In the genomic region with DNA sequence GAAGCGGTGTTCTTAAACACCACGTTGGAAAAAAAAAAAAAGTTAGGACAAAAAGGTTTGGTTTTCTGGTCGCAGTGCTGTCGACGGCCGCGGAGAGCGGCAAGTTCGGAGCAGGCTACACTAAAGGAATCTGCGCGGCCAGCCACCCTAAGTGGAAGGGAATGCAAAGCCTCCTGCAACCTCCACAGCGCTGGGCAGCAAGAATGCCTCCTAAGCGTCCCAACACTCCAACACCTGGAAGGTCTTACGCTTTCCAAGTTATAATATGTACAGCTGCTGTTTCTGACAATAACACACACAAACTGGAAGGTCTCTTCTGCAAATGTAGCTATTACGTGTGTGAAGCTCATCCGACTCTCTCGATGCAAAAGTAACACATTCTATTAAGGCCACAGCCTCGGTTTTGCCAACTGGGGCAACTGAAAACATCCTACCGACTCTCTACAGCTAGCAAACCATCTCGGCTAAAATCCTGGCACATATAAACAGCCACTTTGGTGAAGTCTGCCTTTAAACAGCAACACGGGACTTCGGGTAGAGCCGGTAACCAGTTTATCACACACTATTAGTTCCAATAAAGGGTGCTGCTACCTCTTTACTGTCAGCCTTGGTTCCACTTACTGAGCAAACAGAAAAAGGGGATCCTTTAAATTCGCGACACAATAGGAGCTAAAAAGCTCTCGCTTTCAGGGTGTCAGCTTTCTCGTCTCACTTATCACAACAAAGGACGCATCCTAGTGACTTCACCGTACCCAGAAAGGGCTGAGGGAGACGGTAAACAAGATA, we compare ENCODE assay signal across 8 cellular contexts. TPM values are rescaled to one million over a fixed set of nuclear protein-coding genes. Genes with fewer than 3 reads are reported as not detected.
A peak's percentile ranks its signal among the peaks of the same experiment; 100 is the strongest.
DNase-seq lines count a peak whose midpoint lies in the region; ATAC-seq, FAIRE-seq and TF ChIP-seq lines count a peak whose summit lies in the region.

No MANE protein-coding gene starts in this region.

- H3K4me1 ChIP-seq in HUES48 (ENCODE audit: control insufficient read depth, insufficient read depth, low read length) (peaks cover 49% of the 10 kb centered on the region), keratinocyte (ENCODE audit: control insufficient read depth, extremely low read depth, insufficient read depth, low read length) (peaks cover 19% of the 10 kb centered on the region)

- TF ChIP-seq CTCF in keratinocyte (optimal IDR thresholded peaks at IDR 0.05 in 1 of 3, IDR thresholded peaks at IDR 0.05 in 1 of 3, conservative IDR thresholded peaks at IDR 0.05 in 1 of 3; ENCODE audit: extremely low read depth in 1 of 3, insufficient read depth in 2 of 3, low read length in 3 of 3): peak in 1 of 3 experiments; percentile 2

- H3K27ac ChIP-seq in HUES48 (ENCODE audit: low read depth, low read length) (peak overlapping the region; percentile 100), caudate nucleus (ENCODE audit: low read depth, low read length) (peak overlapping the region; percentile 81), keratinocyte (ENCODE audit: control insufficient read depth, insufficient read depth, low read length) (peak overlapping the region; percentile 93), skin epidermis (peak overlapping the region in 20 of 21 experiments; percentile 84 to 99 (median 95))

- H3K9ac ChIP-seq in HUES48 (ENCODE audit: low read depth, low read length) (peak overlapping the region; percentile 94), keratinocyte (ENCODE audit: control insufficient read depth, extremely low read depth, insufficient read depth, low read length) (peak overlapping the region; percentile 94)

- dilution Hi-C loops in keratinocyte (cut with MboI; ENCODE audit: extremely low pct_ligation_motif_present, low sequenced_read_pairs): no loop called here

- no peaks in the 10 kb centered on the region for H3K9me1 ChIP-seq in keratinocyte (ENCODE audit: control insufficient read depth, extremely low read depth, insufficient read depth, low read length)

- H3K79me2 ChIP-seq in keratinocyte (ENCODE audit: control insufficient read depth, insufficient read depth, low read length): peaks cover 3% of the 10 kb centered on the region

- H3K9me3 ChIP-seq in HUES48 (ENCODE audit: control insufficient read depth, insufficient read depth, low read length) (no peaks in the 10 kb centered on the region), keratinocyte (ENCODE audit: control insufficient read depth, low read depth, low read length) (no peaks in the 10 kb centered on the region)

- peak overlapping the region; percentile 94 for H2AFZ ChIP-seq in keratinocyte (ENCODE audit: control insufficient read depth, low read length)

- H3K27me3 ChIP-seq in HUES48 (ENCODE audit: control insufficient read depth, insufficient read depth, low read length) (no peaks in the 10 kb centered on the region), keratinocyte (ENCODE audit: control insufficient read depth, extremely low read depth, insufficient read depth, low read length) (no peaks in the 10 kb centered on the region)

- peak overlapping the region; percentile 85 for H3K4me3 ChIP-seq in HUES48 (ENCODE audit: low read depth, low read length)
- peak overlapping the region; percentile 61 to 88 (median 82) for H3K4me3 ChIP-seq in keratinocyte (ENCODE audit: control insufficient read depth in 2 of 3, extremely low read depth in 1 of 3, insufficient read depth in 2 of 3, low read depth in 1 of 3, low read length in 3 of 3)
- peak overlapping the region; percentile 62 to 97 (median 77) for H3K4me3 ChIP-seq in skin epidermis

- H3K4me2 ChIP-seq in keratinocyte (ENCODE audit: control insufficient read depth, extremely low read depth, insufficient read depth, low read depth, low read length): peak overlapping the region; percentile 100

- peak; percentile 67 for FAIRE-seq in keratinocyte (lab: Jason Lieb, UNC)

- peak; percentile 53 for DNase-seq in AG08395 (ENCODE audit: low spot score)
- peak; percentile 55 for DNase-seq in SK-MEL-5 (ENCODE audit: low read depth, low spot score)
- peak in 49 of 61 donors; percentile 2 to 77 (median 38) for DNase-seq in caudate nucleus (lab: John Stamatoyannopoulos, UW)
- DNase-seq in keratinocyte (ENCODE audit: low read depth, low spot score): no peak
- DNase-seq in NCI-H1048 (lab: John Stamatoyannopoulos, UW): no peak

- in situ Hi-C loops in SK-MEL-5 (cut with HindIII; ENCODE audit: low pct_unique_long_range_greater_than_20kb, low sequenced_read_pairs): no loop called here

- ATAC-seq in GM18907 (IDR thresholded peaks at IDR 0.05; ENCODE audit: unreplicated experiment): peak; percentile 21

- no peaks in the 10 kb centered on the region for H3K36me3 ChIP-seq in HUES48 (ENCODE audit: control insufficient read depth, insufficient read depth, low read length)
- no peaks in the 10 kb centered on the region for H3K36me3 ChIP-seq in keratinocyte (ENCODE audit: control insufficient read depth in 2 of 2, extremely low read depth in 1 of 2, insufficient read depth in 2 of 2, low read length in 2 of 2)

- no peaks in the 10 kb centered on the region for H4K20me1 ChIP-seq in keratinocyte (ENCODE audit: control insufficient read depth, extremely low read depth, insufficient read depth, low read length)

RNA-seq across cellular contexts. Expression of a gene that starts 0.9 kb away (rescaled TPM):
- 13.8 and 22.9 TPM in 2 replicates for total RNA-seq in SK-MEL-5 (2014; rRNA removed; shearing (Covaris generic))
- 10.0 and 14.7 TPM in 2 replicates for polyA plus RNA-seq in SK-MEL-5 (2015; cell fraction: cytosol; rRNA removed)
- polyA plus RNA-seq in SK-MEL-5 (2015; cell fraction: nucleus; rRNA removed): 1.9 and 6.8 TPM in 2 replicates
- 4.7 to 18.9 TPM (median 13.9 TPM) in 3 replicates for polyA plus RNA-seq in keratinocyte
- 2.8 TPM for polyA plus RNA-seq in keratinocyte (2011; ENCODE audit: low read depth)
- 11.0 and 21.5 TPM in 2 replicates for polyA plus RNA-seq in keratinocyte (2011; cell fraction: cytosol; rRNA removed)
- polyA plus RNA-seq in keratinocyte (2011; cell fraction: nucleus; rRNA removed): 7.3 and 11.4 TPM in 2 replicates
- polyA plus RNA-seq in keratinocyte (2012; ENCODE audit: low replicate concordance): 5.1 and 12.7 TPM in 2 replicates
- polyA minus RNA-seq in keratinocyte: 6.0 to 23.4 TPM (median 17.8 TPM) in 3 replicates
- 8.1 TPM for polyA minus RNA-seq in keratinocyte (2011; cell fraction: cytosol; rRNA and poly(A)+ RNA removed)
- polyA minus RNA-seq in keratinocyte (2011; cell fraction: nucleus; rRNA and poly(A)+ RNA removed): 1.3 and 9.2 TPM in 2 replicates

Comparison
In these comparisons a context has a peak if more than half of its experiments do, and no peak if none do; other contexts are left out.
1. DNase-seq: peak in AG08395 (single experiment), SK-MEL-5 (single experiment) and caudate nucleus (49 of 61); none in keratinocyte (single experiment) and NCI-H1048 (single experiment).
2. Peak in every context shown above with its lines, with median percentiles within 50 percentile points of each other: H3K27ac ChIP-seq and H3K4me3 ChIP-seq.